ENCODE assay signal across 11 cellular contexts in the genomic region with DNA sequence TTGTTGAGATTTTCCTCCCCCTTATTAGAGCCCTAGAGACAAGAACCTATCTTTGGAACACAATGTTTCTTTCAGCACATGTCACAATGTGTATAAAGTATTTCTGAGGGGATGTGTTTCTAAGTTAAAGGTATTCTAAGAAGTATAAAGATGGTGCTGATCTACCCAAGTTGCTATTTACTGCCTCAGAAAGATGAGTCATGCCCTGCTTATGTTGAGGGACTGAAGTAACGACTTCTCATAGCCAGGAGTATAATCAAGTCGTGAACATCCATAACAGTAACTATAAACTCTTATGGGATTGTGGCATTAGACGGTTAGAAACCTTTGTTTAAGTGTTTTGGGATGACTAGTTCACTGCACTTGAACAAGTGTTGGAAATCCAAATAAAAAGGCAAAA. TPM values are rescaled to one million over a fixed set of nuclear protein-coding genes. Genes with fewer than 3 reads are reported as not detected.
DNase-seq lines count a peak whose midpoint lies in the region; ATAC-seq, FAIRE-seq and TF ChIP-seq lines count a peak whose summit lies in the region.
"Had no signal": no experiment of that assay in that cellular context is flagged by ENCODE, and none has a peak within 500 bp of the region (broad histone marks: within the 10 kb centered on the region; RNA-seq: fewer than 3 reads in every experiment).

No MANE protein-coding gene starts in this region.

- no peak for ATAC-seq in HG03469 (IDR thresholded peaks at IDR 0.05; ENCODE audit: unreplicated experiment)
- ATAC-seq: stimulated activated memory B cell treated with anti-CD40 and anti-IgM and Interleukin-4, amounts not matched to agents 10 μg/mL and 1 μg/mL and 100 μg/mL, for 72 hours had no signal

- no peak for TF ChIP-seq POLR2A in H54 (IDR thresholded peaks at IDR 0.05; ENCODE audit: low read depth, low read length)

- peaks cover 6% of the 10 kb centered on the region for H3K27me3 ChIP-seq in smooth muscle cell (ENCODE audit: low read depth)

- in situ Hi-C loops in SK-MEL-5 (cut with HindIII; ENCODE audit: low pct_unique_long_range_greater_than_20kb, low sequenced_read_pairs), result no loop called here
- in situ Hi-C loops in GM13976 (cut with MboI; ENCODE audit: low sequenced_read_pairs, unreplicated experiment), result no loop called here

- no peaks in the 10 kb centered on the region for H3F3A ChIP-seq in smooth muscle cell (ENCODE audit: low read depth)

- H4K20me1 ChIP-seq in smooth muscle cell (ENCODE audit: low read depth), result no peaks in the 10 kb centered on the region

- H3K4me3 ChIP-seq in foreskin fibroblast (ENCODE audit: low read depth in 1 of 2, low read length in 2 of 2), result no peak overlapping the region
- H3K4me3 ChIP-seq in smooth muscle cell, result no peak overlapping the region

- H3K79me2 ChIP-seq in smooth muscle cell (ENCODE audit: low read depth), result no peaks in the 10 kb centered on the region

- no peak overlapping the region for H2AFZ ChIP-seq in smooth muscle cell (ENCODE audit: low read depth)

- H3K4me2 ChIP-seq in smooth muscle cell, result peak overlapping the region; percentile 36

- no peak overlapping the region for H3K9ac ChIP-seq in smooth muscle cell (ENCODE audit: low read depth)

- peak overlapping the region; percentile 10 for H3K27ac ChIP-seq in smooth muscle cell (ENCODE audit: low read depth)

- peaks cover 22% of the 10 kb centered on the region for H3K4me1 ChIP-seq in smooth muscle cell (ENCODE audit: low read depth)

- TF ChIP-seq CTCF in foreskin fibroblast (IDR thresholded peaks at IDR 0.05; ENCODE audit: low read depth, low read length), result no peak
- no peak for TF ChIP-seq CTCF in smooth muscle cell (IDR thresholded peaks at IDR 0.05; ENCODE audit: borderline replicate concordance, insufficient read depth, poor library complexity, severe bottlenecking)
- TF ChIP-seq CTCF in GM13976 (IDR thresholded peaks at IDR 0.05; ENCODE audit: borderline replicate concordance, control extremely low read depth, extremely low read depth, insufficient read depth, missing control alignments), result no peak

- 8% methylated on average over 3 of the region's 3 CpGs for WGBS in smooth muscle cell (ENCODE audit: low lambda C conversion rate)

- H3K9me3 ChIP-seq in smooth muscle cell (replicated peaks; ENCODE audit: low read depth), result no peaks in the 10 kb centered on the region

- FAIRE-seq in H54 (lab: Jason Lieb, UNC), result peak; percentile 60

- peak; percentile 13 for DNase-seq in H54 (ENCODE audit: insufficient read length, low spot score)
- DNase-seq in SK-MEL-5 (ENCODE audit: low read depth, low spot score), result peak; percentile 33
- peak; percentile 0 to 73 for DNase-seq in foreskin fibroblast
- no peak for DNase-seq in smooth muscle cell (lab: John Stamatoyannopoulos, UW; ENCODE audit: unreplicated experiment)
- no peak for DNase-seq in GM13976 (ENCODE audit: low spot score)
- no peak for DNase-seq in hepatic stellate cell (ENCODE audit: low spot score)
- DNase-seq: KG1; NCI-H345; stimulated activated CD4-positive, alpha-beta T cell treated with anti-CD3 and anti-CD28 coated beads, Interleukin-2, amount 100 ng/mL, for 24 hours had no signal

- no peaks in the 10 kb centered on the region for H3K36me3 ChIP-seq in smooth muscle cell (ENCODE audit: low read depth)

RNA-seq across cellular contexts. Expression of gene TMEM252, which starts 12.0 kb away (rescaled TPM):
- not detected in 2 replicates for total RNA-seq in SK-MEL-5 (2014; rRNA removed; shearing (Covaris generic))
- not detected in 2 replicates for polyA plus RNA-seq in SK-MEL-5 (2015; cell fraction: cytosol; rRNA removed)
- not detected in 2 replicates for polyA plus RNA-seq in SK-MEL-5 (2015; cell fraction: nucleus; rRNA removed)
- total RNA-seq in smooth muscle cell, result not detected in 2 replicates
- polyA plus RNA-seq in smooth muscle cell, result not detected in 2 replicates

Comparison
In these comparisons a context has a peak if more than half of its experiments do, and no peak if none do; other contexts are left out.
1. DNase-seq: peak in H54 (single experiment), SK-MEL-5 (single experiment) and foreskin fibroblast (2 of 2); none in smooth muscle cell (single experiment), GM13976 (single experiment) and hepatic stellate cell (single experiment).